Comparison of ENCODE assay signal across 5 cellular contexts in genomic region chr10:115932099-115932498, GRCh38.
"Had no signal": no experiment of that assay in that cellular context is flagged by ENCODE, and none has a peak within 500 bp of the region (broad histone marks: within the 10 kb centered on the region; RNA-seq: fewer than 3 reads in every experiment).

No MANE protein-coding gene starts in this region.

- ATAC-seq: GM23338, K562 had no signal

- H3K4me3 ChIP-seq: GM23338, K562 had no signal

- H2AFZ ChIP-seq: GM23338 had no signal

- DNase-seq: H9, HCEC 1CT, IMR-90 had no signal

- H3K4me2 ChIP-seq: GM23338 had no signal
